Comparison of ENCODE assay signal across 11 cellular contexts in genomic region chr1:203556047-203556851, GRCh38.
DNase-seq lines count a peak whose midpoint lies in the region; ATAC-seq and TF ChIP-seq lines count a peak whose summit lies in the region.
"Had no signal": no experiment of that assay in that cellular context is flagged by ENCODE, and none has a peak within 500 bp of the region (broad histone marks: within the 10 kb centered on the region; RNA-seq: fewer than 3 reads in every experiment).

No MANE protein-coding gene starts in this region.

- H3K27ac ChIP-seq in ascending aorta (peak overlapping the region; percentile 95 to 99), iPS-20b (ENCODE audit: low read length) (no peak overlapping the region)

- TF ChIP-seq CTCF in ascending aorta (IDR thresholded peaks at IDR 0.05), result no peak

- H3K4me1 Mint-ChIP-seq in stimulated activated naive B cell treated with anti-CD40 and anti-IgM and Interleukin-4, amounts not matched to agents 10 μg/mL and 1 μg/mL and 100 μg/mL, for 72 hours, result peaks cover 11 to 13% of the 10 kb centered on the region in 2 donors
- H3K4me1 Mint-ChIP-seq: activated naive CD4-positive, alpha-beta T cell treated with anti-CD3 and anti-CD28 coated beads, Interleukin-2, amount 50 U/mL, for 24 hours had no signal

- H3K9me3 Mint-ChIP-seq in stimulated activated naive B cell treated with anti-CD40 and anti-IgM and Interleukin-4, amounts not matched to agents 10 μg/mL and 1 μg/mL and 100 μg/mL, for 72 hours, result no peaks in the 10 kb centered on the region
- H3K9me3 Mint-ChIP-seq: activated naive CD4-positive, alpha-beta T cell treated with anti-CD3 and anti-CD28 coated beads, Interleukin-2, amount 50 U/mL, for 24 hours had no signal

- H3K9ac ChIP-seq in iPS-20b (ENCODE audit: low read depth, low read length), result peak overlapping the region; percentile 46; the same call in 1 of the 2 replicates

- H3K27ac Mint-ChIP-seq in stimulated activated naive B cell treated with anti-CD40 and anti-IgM and Interleukin-4, amounts not matched to agents 10 μg/mL and 1 μg/mL and 100 μg/mL, for 72 hours, result peak overlapping the region; percentile 9
- H3K27ac Mint-ChIP-seq: activated naive CD4-positive, alpha-beta T cell treated with anti-CD3 and anti-CD28 coated beads, Interleukin-2, amount 50 U/mL, for 24 hours had no signal

- intact Hi-C loops in ascending aorta (cut with DNase I), result loop anchor here (1.0 to 5.0 kb wide), 6 partner anchors 18 to 284 kb away; partner anchors contain the start of genes ZBED6 and ZC3H11A

- ATAC-seq in stimulated activated naive B cell treated with anti-CD40 and anti-IgM and Interleukin-4, amounts not matched to agents 10 μg/mL and 1 μg/mL and 100 μg/mL, for 72 hours (replicated peaks), result peak; percentile 68 to 72
- no peak for ATAC-seq in HG02884 (IDR thresholded peaks at IDR 0.05; ENCODE audit: unreplicated experiment)
- no peak for ATAC-seq in GM19455 (IDR thresholded peaks at IDR 0.05; ENCODE audit: unreplicated experiment)

- H3K27me3 Mint-ChIP-seq in stimulated activated naive B cell treated with anti-CD40 and anti-IgM and Interleukin-4, amounts not matched to agents 10 μg/mL and 1 μg/mL and 100 μg/mL, for 72 hours, result peaks cover 9 to 23% of the 10 kb centered on the region in 2 donors
- H3K27me3 Mint-ChIP-seq: activated naive CD4-positive, alpha-beta T cell treated with anti-CD3 and anti-CD28 coated beads, Interleukin-2, amount 50 U/mL, for 24 hours had no signal

- H3K36me3 ChIP-seq in ascending aorta, result no peaks in the 10 kb centered on the region
- no peaks in the 10 kb centered on the region for H3K36me3 ChIP-seq in iPS-20b (ENCODE audit: insufficient read depth, low read depth, low read length)

- peak overlapping the region; percentile 3 to 5 for H3K4me3 Mint-ChIP-seq in stimulated activated naive B cell treated with anti-CD40 and anti-IgM and Interleukin-4, amounts not matched to agents 10 μg/mL and 1 μg/mL and 100 μg/mL, for 72 hours
- H3K4me3 Mint-ChIP-seq: activated naive CD4-positive, alpha-beta T cell treated with anti-CD3 and anti-CD28 coated beads, Interleukin-2, amount 50 U/mL, for 24 hours had no signal

- DNase-seq in HCEC 1CT (peak; percentile 80), ascending aorta (ENCODE audit: low spot score in 2 of 2) (peak; percentile 41 to 93), NCI-H1436 (lab: John Stamatoyannopoulos, UW) (no peak)
- DNase-seq in stimulated activated naive B cell treated with anti-CD40 and anti-IgM and Interleukin-4, amounts not matched to agents 10 μg/mL and 1 μg/mL and 100 μg/mL, for 72 hours, result peak; percentile 10
- no peak for DNase-seq in effector CD8-positive, alpha-beta T cell (lab: John Stamatoyannopoulos, UW)
- DNase-seq: NCI-H446 treated with DMSO at 0.1 percent for 48 hours; stimulated activated CD4-positive, alpha-beta T cell treated with anti-CD3 and anti-CD28 coated beads, Interleukin-15, amount 100 ng/mL, for 24 hours had no signal

- H3K9me3 ChIP-seq in ascending aorta (no peaks in the 10 kb centered on the region), iPS-20b (ENCODE audit: insufficient read depth, low read depth, low read length) (no peaks in the 10 kb centered on the region)

- H3K4me3 ChIP-seq in ascending aorta (peak overlapping the region in 1 of 2 donors; percentile 35), iPS-20b (ENCODE audit: low read length) (peak overlapping the region; percentile 5; the same call in 1 of the 2 replicates)

- H3K4me1 ChIP-seq in ascending aorta, result peaks cover 29 to 51% of the 10 kb centered on the region in 2 donors
- H3K4me1 ChIP-seq in iPS-20b (ENCODE audit: insufficient read depth, low read length), result peaks cover 29% of the 10 kb centered on the region

- H3K36me3 Mint-ChIP-seq in stimulated activated naive B cell treated with anti-CD40 and anti-IgM and Interleukin-4, amounts not matched to agents 10 μg/mL and 1 μg/mL and 100 μg/mL, for 72 hours, result no peaks in the 10 kb centered on the region
- H3K36me3 Mint-ChIP-seq: activated naive CD4-positive, alpha-beta T cell treated with anti-CD3 and anti-CD28 coated beads, Interleukin-2, amount 50 U/mL, for 24 hours had no signal

- no peaks in the 10 kb centered on the region for H3K27me3 ChIP-seq in ascending aorta
- H3K27me3 ChIP-seq in iPS-20b (ENCODE audit: insufficient read depth, low read length), result no peaks in the 10 kb centered on the region

Comparison
In these comparisons a context has a peak if more than half of its experiments do, and no peak if none do; other contexts are left out.
1. DNase-seq: peak in HCEC 1CT (single experiment), ascending aorta (2 of 2) and stimulated activated naive B cell treated with anti-CD40 and anti-IgM and Interleukin-4, amounts not matched to agents 10 μg/mL and 1 μg/mL and 100 μg/mL, for 72 hours (single experiment); none in effector CD8-positive, alpha-beta T cell (single experiment) and NCI-H1436 (single experiment).
2. ATAC-seq: peak in stimulated activated naive B cell treated with anti-CD40 and anti-IgM and Interleukin-4, amounts not matched to agents 10 μg/mL and 1 μg/mL and 100 μg/mL, for 72 hours (2 of 2); none in HG02884 (single experiment) and GM19455 (single experiment).